ENCODE assay signal across 9 cellular contexts in the genomic region with DNA sequence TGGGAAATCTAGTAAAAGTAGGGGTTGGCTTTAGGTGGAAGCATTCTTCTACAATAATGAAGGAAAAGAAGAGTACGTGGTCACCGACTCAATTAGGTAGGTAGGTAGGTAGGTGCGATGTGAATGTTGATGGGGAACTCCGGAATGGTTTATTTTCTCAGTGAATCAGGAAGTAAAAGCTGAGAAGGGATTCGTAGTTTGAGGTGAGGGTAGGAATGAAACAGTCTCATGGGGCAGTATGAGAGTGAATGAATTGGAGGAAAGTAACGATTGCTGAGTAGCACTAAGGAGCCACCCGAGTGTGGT. TPM values are rescaled to one million over a fixed set of nuclear protein-coding genes. Genes with fewer than 3 reads are reported as not detected.
DNase-seq lines count a peak whose midpoint lies in the region; ATAC-seq, FAIRE-seq and TF ChIP-seq lines count a peak whose summit lies in the region.
"Had no signal": no experiment of that assay in that cellular context is flagged by ENCODE, and none has a peak within 500 bp of the region (broad histone marks: within the 10 kb centered on the region; RNA-seq: fewer than 3 reads in every experiment).

No MANE protein-coding gene starts in this region.

- H3K9me3 ChIP-seq in heart right ventricle (no peaks in the 10 kb centered on the region), astrocyte (ENCODE audit: insufficient read depth, low read depth, low read length) (no peaks in the 10 kb centered on the region), liver (ENCODE audit: control insufficient read depth in 4 of 4, low read length in 3 of 4) (no peaks in the 10 kb centered on the region), upper lobe of left lung (no peaks in the 10 kb centered on the region)

- H3K4me3 Mint-ChIP-seq in astrocyte (ENCODE audit: unreplicated experiment) = no peak overlapping the region
- H3K4me3 Mint-ChIP-seq: activated CD8-positive, alpha-beta memory T cell treated with anti-CD3 and anti-CD28 coated beads, Interleukin-2, amount 10 ng/mL, durations not matched to agents 7 days and 5 days had no signal

- DNase-seq in heart right ventricle = no peak
- no peak for DNase-seq in left cardiac atrium
- DNase-seq in astrocyte (ENCODE audit: low read depth) = no peak
- no peak for DNase-seq in upper lobe of left lung
- no peak for DNase-seq in NCI-H2171 (lab: John Stamatoyannopoulos, UW)
- DNase-seq in NCI-H345 (lab: John Stamatoyannopoulos, UW) = no peak

- H3K36me3 ChIP-seq in heart right ventricle (peaks cover 12 to 41% (median 39%) of the 10 kb centered on the region in 9 donors), astrocyte (ENCODE audit: insufficient read depth, low read length) (no peaks in the 10 kb centered on the region), liver (ENCODE audit: control insufficient read depth in 4 of 4, insufficient read depth in 3 of 4, low read depth in 1 of 4, low read length in 3 of 4) (peaks cover 12 to 37% (median 33%) of the 10 kb centered on the region in 4 donors), upper lobe of left lung (peaks cover 28 to 41% (median 40%) of the 10 kb centered on the region in 4 donors)

- peak overlapping the region in 9 of 10 donors; percentile 49 to 84 (median 72) for H3K27ac ChIP-seq in heart right ventricle
- H3K27ac ChIP-seq in astrocyte (ENCODE audit: low read depth, low read length) = no peak overlapping the region
- peak overlapping the region; percentile 29 to 66 for H3K27ac ChIP-seq in liver (ENCODE audit: low read depth in 1 of 2, low read length in 2 of 2)
- H3K27ac ChIP-seq in upper lobe of left lung = peak overlapping the region in 3 of 4 donors; percentile 60 to 87 (median 84)

- H3K4me3 ChIP-seq in heart right ventricle = peak overlapping the region in 7 of 10 donors; percentile 6 to 40 (median 21)
- peak overlapping the region; percentile 54 for H3K4me3 ChIP-seq in astrocyte (ENCODE audit: insufficient read depth, low read depth, low read length)
- H3K4me3 ChIP-seq in liver (ENCODE audit: low read depth in 1 of 3, low read length in 3 of 3) = no peak overlapping the region
- H3K4me3 ChIP-seq in upper lobe of left lung = peak overlapping the region in 3 of 4 donors; percentile 16 to 34 (median 32)

- TF ChIP-seq RAD21 in liver (IDR thresholded peaks at IDR 0.05) = no peak

- ATAC-seq in heart right ventricle (peak in 1 of 8 donors; percentile 34), left cardiac atrium (no peak), upper lobe of left lung (ENCODE audit: low FRiP score in 2 of 2) (no peak), esophagus mucosa (no peak)

- no peaks in the 10 kb centered on the region for H3K27me3 ChIP-seq in heart right ventricle
- no peaks in the 10 kb centered on the region for H3K27me3 ChIP-seq in astrocyte (ENCODE audit: insufficient read depth, low read length)
- no peaks in the 10 kb centered on the region for H3K27me3 ChIP-seq in liver (ENCODE audit: control insufficient read depth in 4 of 4, insufficient read depth in 4 of 4, low read length in 3 of 4)
- no peaks in the 10 kb centered on the region for H3K27me3 ChIP-seq in upper lobe of left lung

- FAIRE-seq in astrocyte (lab: Jason Lieb, UNC) = no peak

- H3K27ac Mint-ChIP-seq in astrocyte (ENCODE audit: unreplicated experiment) = no peak overlapping the region
- H3K27ac Mint-ChIP-seq: activated CD8-positive, alpha-beta memory T cell treated with anti-CD3 and anti-CD28 coated beads, Interleukin-2, amount 10 ng/mL, durations not matched to agents 7 days and 5 days had no signal

- H3K4me1 ChIP-seq in heart right ventricle (peaks cover 2 to 40% (median 28%) of the 10 kb centered on the region in 9 donors), astrocyte (ENCODE audit: insufficient read depth, low read length) (peaks cover 6% of the 10 kb centered on the region), liver (ENCODE audit: control insufficient read depth in 4 of 4, insufficient read depth in 4 of 4, low read length in 3 of 4) (peaks cover 0 to 9% (median 0%) of the 10 kb centered on the region in 4 donors), upper lobe of left lung (peaks cover 16 to 40% (median 27%) of the 10 kb centered on the region in 4 donors)

- H3K9ac ChIP-seq in astrocyte (ENCODE audit: low read length) (peak overlapping the region; percentile 55), liver (ENCODE audit: low read depth in 1 of 2, low read length in 2 of 2) (no peak overlapping the region)

- intact Hi-C loops in heart right ventricle (cut with DNase I) = loop anchor here in 6 of 10 donors (1.0 to 5.0 kb wide), 6 partner anchors 16 to 159 kb away; a partner anchor contains a TSS
- intact Hi-C loops in left cardiac atrium (cut with DNase I) = no loop called here

- H4K20me1 ChIP-seq in astrocyte (ENCODE audit: insufficient read depth, low read length) = peaks cover 4% of the 10 kb centered on the region

- no peaks in the 10 kb centered on the region for H3K9me3 Mint-ChIP-seq in astrocyte (ENCODE audit: unreplicated experiment)

- H2AFZ ChIP-seq in astrocyte (ENCODE audit: low read depth, low read length) = peak overlapping the region; percentile 48

- peaks cover 1% of the 10 kb centered on the region for H3K4me1 Mint-ChIP-seq in astrocyte (ENCODE audit: low read depth, unreplicated experiment)

- no peak for TF ChIP-seq EP300 in upper lobe of left lung (IDR thresholded peaks at IDR 0.05)

- TF ChIP-seq CTCF in heart right ventricle (IDR thresholded peaks at IDR 0.05) (no peak), astrocyte (IDR thresholded peaks at IDR 0.05; ENCODE audit: insufficient read depth, low read depth, low read length) (no peak), liver (IDR thresholded peaks at IDR 0.05; ENCODE audit: low read depth, low read length, missing input control) (no peak), upper lobe of left lung (IDR thresholded peaks at IDR 0.05) (no peak)

- no peaks in the 10 kb centered on the region for H3K27me3 Mint-ChIP-seq in astrocyte (ENCODE audit: low read depth, unreplicated experiment)

- TF ChIP-seq POLR2A in upper lobe of left lung (IDR thresholded peaks at IDR 0.05) = no peak

- peaks cover 14% of the 10 kb centered on the region for H3K36me3 Mint-ChIP-seq in astrocyte (ENCODE audit: low read depth, unreplicated experiment)

- peak overlapping the region; percentile 86 for H3K4me2 ChIP-seq in astrocyte (ENCODE audit: low read length)

- 0 to 3% methylated on average over 7 of the region's 7 CpGs for WGBS in heart right ventricle, 2 donors
- 37% methylated on average over 7 of the region's 7 CpGs for WGBS in liver
- 2 to 3% methylated on average over 7 of the region's 7 CpGs for WGBS in upper lobe of left lung, 2 donors

- H3K79me2 ChIP-seq in astrocyte (ENCODE audit: insufficient read depth, low read length) = no peaks in the 10 kb centered on the region

TF ChIP-seq in liver, 16 proteins besides CTCF, POLR2A, EP300 and RAD21 (continues in another document):
- TF ChIP-seq GABPA (IDR thresholded peaks at IDR 0.05 in 1 of 2, conservative IDR thresholded peaks at IDR 0.05 in 1 of 2) (no peak), RXRA (IDR thresholded peaks at IDR 0.05) (no peak), FOXA1 (IDR thresholded peaks at IDR 0.05) (no peak), JUND (IDR thresholded peaks at IDR 0.05) (no peak), HNF4A (conservative IDR thresholded peaks at IDR 0.05) (no peak), FOXA2 (IDR thresholded peaks at IDR 0.05) (no peak), EGR1 (IDR thresholded peaks at IDR 0.05; ENCODE audit: low read depth in 2 of 2) (no peak), NR2F2 (IDR thresholded peaks at IDR 0.05) (no peak), YY1 (IDR thresholded peaks at IDR 0.05) (no peak)
- TF ChIP-seq, protein P1, sequence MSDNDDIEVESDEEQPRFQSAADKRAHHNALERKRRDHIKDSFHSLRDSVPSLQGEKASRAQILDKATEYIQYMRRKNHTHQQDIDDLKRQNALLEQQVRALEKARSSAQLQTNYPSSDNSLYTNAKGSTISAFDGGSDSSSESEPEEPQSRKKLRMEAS (IDR thresholded peaks at IDR 0.05) = no peak

RNA-seq across cellular contexts. Expression of a gene that starts 13.9 kb away (rescaled TPM):
- 100 to 1,000 TPM in 6 of 10 donors, 10 to 100 TPM in 4; 37.4 to 154 (median 112) TPM for total RNA-seq in heart right ventricle
- 100 to 1,000 TPM; 112 to 135 TPM for polyA plus RNA-seq in heart right ventricle
- total RNA-seq in left cardiac atrium = 100 to 1,000 TPM; 125 to 134 TPM
- total RNA-seq in astrocyte = 17.0 and 18.1 TPM in 2 replicates
- 10 to 100 TPM; 10.1 to 71.6 TPM for total RNA-seq in liver
- polyA plus RNA-seq in liver = 10 to 100 TPM; 24.9 to 34.6 TPM
- total RNA-seq in upper lobe of left lung = 100 to 1,000 TPM; 112 to 358 (median 288) TPM
- 65.0 TPM for total RNA-seq in esophagus mucosa

RNA-seq across cellular contexts. Expression of a gene that starts 14.4 kb away (rescaled TPM):
- total RNA-seq in heart right ventricle = under 1 TPM in 5 of 10 donors, not detected in 5; 0.17 to 0.52 (median 0.38) TPM
- polyA plus RNA-seq in heart right ventricle = 1 to 10 TPM in 1 of 2 donors, under 1 TPM in 1; 0.91 to 1.5 TPM
- under 1 TPM; 0.38 to 0.47 TPM for total RNA-seq in left cardiac atrium
- 0.64 and 1.0 TPM in 2 replicates for total RNA-seq in astrocyte
- not detected for total RNA-seq in liver
- polyA plus RNA-seq in liver = not detected
- total RNA-seq in upper lobe of left lung = 1 to 10 TPM in 1 of 6 donors, not detected in 5; 4.9 TPM
- 0.40 TPM for total RNA-seq in esophagus mucosa

RNA-seq across cellular contexts. Expression of a gene that starts 20.0 kb away (rescaled TPM):
- total RNA-seq in heart right ventricle (not detected), left cardiac atrium (not detected), astrocyte (0.17 and 0.82 TPM in 2 replicates), liver (not detected), upper lobe of left lung (not detected), esophagus mucosa (4.0 TPM)
- polyA plus RNA-seq in heart right ventricle (under 1 TPM in 1 of 2 donors, not detected in 1; 0.09 TPM), liver (not detected)
- total RNA-seq: activated CD8-positive, alpha-beta memory T cell treated with anti-CD3 and anti-CD28 coated beads, Interleukin-2, amount 10 ng/mL, durations not matched to agents 7 days and 5 days had no signal

RNA-seq across cellular contexts. Expression of a gene that starts 24.4 kb away (rescaled TPM):
- total RNA-seq in heart right ventricle (10 to 100 TPM; 46.8 to 67.8 (median 62.7) TPM), left cardiac atrium (10 to 100 TPM; 59.1 to 72.3 TPM), astrocyte (28.0 and 31.3 TPM in 2 replicates), liver (1 to 10 TPM; 4.2 to 9.0 TPM), upper lobe of left lung (10 to 100 TPM; 27.2 to 75.8 (median 49.8) TPM), esophagus mucosa (20.9 TPM)
- polyA plus RNA-seq in heart right ventricle (10 to 100 TPM; 49.0 to 54.3 TPM), liver (10 to 100 TPM; 11.4 to 25.9 TPM)

RNA-seq across cellular contexts. Expression of a gene that starts 37.9 kb away (rescaled TPM):
- total RNA-seq in heart right ventricle = 10 to 100 TPM in 1 of 10 donors, 1 to 10 TPM in 9; 5.2 to 15.2 (median 7.3) TPM
- polyA plus RNA-seq in heart right ventricle = 1 to 10 TPM; 4.5 to 7.8 TPM
- 1 to 10 TPM; 6.8 to 8.0 TPM for total RNA-seq in left cardiac atrium
- total RNA-seq in astrocyte = 9.4 and 10.1 TPM in 2 replicates
- total RNA-seq in liver = 1 to 10 TPM; 4.5 to 8.4 TPM
- polyA plus RNA-seq in liver = 1 to 10 TPM; 3.0 to 3.9 TPM
- 10 to 100 TPM; 11.5 to 32.5 (median 17.3) TPM for total RNA-seq in upper lobe of left lung
- total RNA-seq in esophagus mucosa = 17.5 TPM

Comparison
In these comparisons a context has a peak if more than half of its experiments do, and no peak if none do; other contexts are left out.
1. intact Hi-C loops: an anchor here in heart right ventricle (1.0 to 5.0 kb wide); none called in left cardiac atrium.
2. H3K4me3 ChIP-seq: peak in heart right ventricle (7 of 10), astrocyte (single experiment) and upper lobe of left lung (3 of 4); none in liver (0 of 3).